8 cellular contexts compared by ENCODE assay signal in the genomic region with DNA sequence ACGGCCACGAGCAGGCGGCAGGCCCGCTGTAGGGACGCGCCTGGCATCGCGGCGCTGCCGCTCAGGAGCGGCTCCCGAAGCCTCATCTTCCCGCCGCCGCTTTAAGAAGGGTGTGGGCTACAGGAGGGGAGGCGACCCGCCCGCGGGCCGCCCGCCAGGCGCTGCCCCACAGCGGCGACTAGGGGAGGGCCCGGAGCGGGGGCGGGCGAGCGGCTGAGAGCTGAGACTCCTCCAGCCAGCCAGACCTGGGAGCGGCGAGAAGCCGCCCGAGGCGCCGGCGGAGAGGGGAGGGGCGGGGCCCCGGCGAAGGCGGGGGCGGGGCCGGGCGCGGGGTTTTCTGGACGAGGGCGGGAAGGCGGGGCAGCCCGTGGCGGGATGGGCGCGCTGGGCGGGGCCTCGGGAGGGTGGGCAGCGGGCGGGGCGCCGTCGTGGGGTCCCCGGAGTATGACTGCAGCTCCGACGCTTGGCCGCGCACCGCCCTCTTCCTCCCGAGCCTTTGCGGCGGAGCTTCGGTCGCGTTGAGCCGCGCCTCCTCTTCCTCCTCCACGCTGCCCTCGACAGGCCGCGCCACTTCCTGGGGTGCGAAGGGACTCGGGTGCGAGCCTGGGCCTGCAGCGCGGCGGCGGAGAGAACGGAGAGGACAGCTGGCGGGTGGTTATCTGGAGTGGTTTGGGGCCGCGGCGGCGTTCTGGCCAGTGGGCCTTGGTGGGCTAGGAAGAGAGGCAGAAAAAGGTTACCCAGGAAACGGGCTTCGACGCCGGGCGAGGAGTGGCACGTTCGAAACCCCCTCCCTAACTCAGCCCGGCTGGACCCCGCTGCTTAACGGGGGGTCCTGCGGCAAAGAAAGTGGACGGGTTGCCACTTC. TPM values are rescaled to one million over a fixed set of nuclear protein-coding genes. Genes with fewer than 3 reads are reported as not detected.
DNase-seq lines count a peak whose midpoint lies in the region; ATAC-seq, FAIRE-seq and TF ChIP-seq lines count a peak whose summit lies in the region.

A gene with protein sequence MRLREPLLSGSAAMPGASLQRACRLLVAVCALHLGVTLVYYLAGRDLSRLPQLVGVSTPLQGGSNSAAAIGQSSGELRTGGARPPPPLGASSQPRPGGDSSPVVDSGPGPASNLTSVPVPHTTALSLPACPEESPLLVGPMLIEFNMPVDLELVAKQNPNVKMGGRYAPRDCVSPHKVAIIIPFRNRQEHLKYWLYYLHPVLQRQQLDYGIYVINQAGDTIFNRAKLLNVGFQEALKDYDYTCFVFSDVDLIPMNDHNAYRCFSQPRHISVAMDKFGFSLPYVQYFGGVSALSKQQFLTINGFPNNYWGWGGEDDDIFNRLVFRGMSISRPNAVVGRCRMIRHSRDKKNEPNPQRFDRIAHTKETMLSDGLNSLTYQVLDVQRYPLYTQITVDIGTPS (minus strand): TSS at position 253 of the 865 bp plus-strand sequence. CDS start 167 bp downstream, at position 86.

- peak; percentile 95 for FAIRE-seq in GM12891 (lab: Jason Lieb, UNC)

- TF ChIP-seq POLR2A in GM12891 (IDR thresholded peaks at IDR 0.05; ENCODE audit: low read depth, low read length) (peak; percentile 79), transverse colon (IDR thresholded peaks at IDR 0.05) (peak; percentile 88)

- H3K36me3 ChIP-seq in transverse colon, result no peaks in the 10 kb centered on the region

- H3K9me3 ChIP-seq in transverse colon, result no peaks in the 10 kb centered on the region

- ATAC-seq in HG02763 (IDR thresholded peaks at IDR 0.05; ENCODE audit: unreplicated experiment), result peak; percentile 51

- TF ChIP-seq CTCF in transverse colon (IDR thresholded peaks at IDR 0.05), result peak in 2 of 5 experiments; percentile 22 to 27

- WGBS in adipose tissue, 3 donors, result 1 to 2% (median 2%) methylated on average over 62 to 100 of the region's 101 CpGs
- 0% methylated on average over 37 of the region's 101 CpGs; no CpG with 5 or more reads in 1 of the 2 donors for WGBS in transverse colon (ENCODE audit: low coverage in 1 of 2), 2 donors

- H3K27ac ChIP-seq in adipose tissue (ENCODE audit: low read depth, low read length) (peak within 1 kb of the TSS; percentile 91), transverse colon (peak within 1 kb of the TSS; percentile 93 to 97 (median 96))

- DNase-seq in GM12891 (ENCODE audit: insufficient read length, low spot score), result peak; percentile 82
- DNase-seq in NCI-H1436 treated with DMSO at 0.1 percent for 48 hours (lab: John Stamatoyannopoulos, UW), result peak; percentile 43
- peak; percentile 93 to 98 (median 96) for DNase-seq in T-helper 1 cell
- peak; percentile 99 for DNase-seq in cardiac septum (ENCODE audit: low spot score)
- peak; percentile 69 to 96 (median 82) for DNase-seq in posterior cingulate gyrus
- DNase-seq in transverse colon, result peak; percentile 97

- H3K4me3 ChIP-seq in transverse colon, result peak within 1 kb of the TSS; percentile 38 to 84 (median 72)

- H3K27me3 ChIP-seq in transverse colon, result no peaks in the 10 kb centered on the region

- in situ Hi-C loops in transverse colon (cut with MboI; ENCODE audit: low pct_ligation_motif_present in 1 of 4, low pct_unique_long_range_greater_than_20kb in 1 of 4, low sequenced_read_pairs in 3 of 4), result loop anchor here in 1 of 4 donors (5.0 kb wide), 1 partner anchor 90 kb away; a partner anchor contains a TSS

- H3K4me1 ChIP-seq in transverse colon, result peaks cover 21 to 48% (median 42%) of the 10 kb centered on the region in 4 donors

- intact Hi-C loops in cardiac septum (cut with DNase I) (loop anchor here (5.0 kb wide), 1 partner anchor 85 kb away; no protein-coding TSS in a partner anchor), posterior cingulate gyrus (cut with DNase I) (loop anchor here (5.0 kb wide), 2 partner anchors 85 to 95 kb away; a partner anchor contains a TSS), transverse colon (cut with DNase I; ENCODE audit: low total_unique reads) (loop anchor here (5.0 kb wide), 1 partner anchor 90 kb away; a partner anchor contains a TSS)

- no peak for TF ChIP-seq EP300 in transverse colon (IDR thresholded peaks at IDR 0.05; ENCODE audit: low read depth)

TF ChIP-seq in GM12891, 5 proteins besides CTCF, POLR2A, EP300 and RAD21:
- TF ChIP-seq PAX5 (IDR thresholded peaks at IDR 0.05; ENCODE audit: insufficient read depth, low read length, severe bottlenecking), result no peak
- TF ChIP-seq POLR2AphosphoS5 (IDR thresholded peaks at IDR 0.05; ENCODE audit: low read depth, low read length), result peak; percentile 67; the same call in 1 of the 2 replicates
- TF ChIP-seq TAF1 (IDR thresholded peaks at IDR 0.05; ENCODE audit: low read depth, low read length), result peak; percentile 53; the same call in 1 of the 2 replicates
- peak; percentile 53 for TF ChIP-seq SPI1 (IDR thresholded peaks at IDR 0.05; ENCODE audit: low read depth, low read length)
- TF ChIP-seq POU2F2 (IDR thresholded peaks at IDR 0.05; ENCODE audit: low read depth, low read length), result no peak

RNA-seq across cellular contexts. Expression of the gene that starts here (rescaled TPM):
- polyA plus RNA-seq in GM12891 (2012; ENCODE audit: low read depth, missing spikeins), result 35.2 TPM
- 10 to 100 TPM; 30.8 to 61.2 (median 40.8) TPM for polyA plus RNA-seq in adipose tissue
- total RNA-seq in cardiac septum (35.7 TPM), transverse colon (100 to 1,000 TPM in 2 of 4 donors, 10 to 100 TPM in 2; 23.7 to 126 (median 93.7) TPM)

Comparison
In these comparisons a context has a peak if more than half of its experiments do, and no peak if none do; other contexts are left out.
1. Peak in every context shown above with its lines: DNase-seq, ATAC-seq, H3K4me3 ChIP-seq and H3K27ac ChIP-seq.
2. DNase-seq: peak in every context shown above with its lines; median percentile 99 in cardiac septum; 97 in transverse colon; 96 in T-helper 1 cell; 82 in GM12891; 82 in posterior cingulate gyrus; 43 in NCI-H1436 treated with DMSO at 0.1 percent for 48 hours.